ENCODE assay signal across 1 cellular context in the genomic region with DNA sequence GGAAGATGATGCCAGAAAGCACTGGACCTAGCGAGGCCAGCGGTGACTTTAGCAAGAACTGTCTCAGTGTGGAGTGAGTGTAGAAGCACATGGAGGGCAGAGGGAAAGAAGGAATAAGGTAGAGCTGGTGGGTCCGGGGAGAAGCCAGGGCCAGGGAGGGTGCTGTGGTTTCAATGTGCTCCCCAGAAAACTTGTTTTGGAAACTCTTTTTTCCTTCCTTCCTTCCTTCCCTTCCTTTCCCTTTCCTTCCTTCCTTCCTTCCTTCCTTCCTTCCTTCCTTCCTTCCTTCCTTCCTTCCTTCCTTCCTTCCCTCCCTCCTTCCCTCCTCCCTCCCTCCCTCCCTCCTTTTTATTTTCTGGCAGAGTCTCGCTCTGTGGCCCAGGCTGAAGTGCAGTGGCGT.
A peak's percentile ranks its signal among the peaks of the same experiment; 100 is the strongest.
TF ChIP-seq lines count a peak whose summit lies in the region.

No MANE protein-coding gene starts in this region.

TF ChIP-seq in HepG2, 621 proteins besides CTCF, POLR2A, EP300 and RAD21:
- TF ChIP-seq SP1 (IDR thresholded peaks at IDR 0.05), result no peak
- TF ChIP-seq SP1 (CRISPR knock-in tag; IDR thresholded peaks at IDR 0.05), result no peak
- TF ChIP-seq SRSF1 (optimal IDR thresholded peaks at IDR 0.05; ENCODE audit: low read depth, low read length), result no peak
- TF ChIP-seq HNRNPK (IDR thresholded peaks at IDR 0.05; ENCODE audit: low read depth, low read length, poor library complexity, severe bottlenecking), result peak; percentile 66
- TF ChIP-seq, protein P1, sequence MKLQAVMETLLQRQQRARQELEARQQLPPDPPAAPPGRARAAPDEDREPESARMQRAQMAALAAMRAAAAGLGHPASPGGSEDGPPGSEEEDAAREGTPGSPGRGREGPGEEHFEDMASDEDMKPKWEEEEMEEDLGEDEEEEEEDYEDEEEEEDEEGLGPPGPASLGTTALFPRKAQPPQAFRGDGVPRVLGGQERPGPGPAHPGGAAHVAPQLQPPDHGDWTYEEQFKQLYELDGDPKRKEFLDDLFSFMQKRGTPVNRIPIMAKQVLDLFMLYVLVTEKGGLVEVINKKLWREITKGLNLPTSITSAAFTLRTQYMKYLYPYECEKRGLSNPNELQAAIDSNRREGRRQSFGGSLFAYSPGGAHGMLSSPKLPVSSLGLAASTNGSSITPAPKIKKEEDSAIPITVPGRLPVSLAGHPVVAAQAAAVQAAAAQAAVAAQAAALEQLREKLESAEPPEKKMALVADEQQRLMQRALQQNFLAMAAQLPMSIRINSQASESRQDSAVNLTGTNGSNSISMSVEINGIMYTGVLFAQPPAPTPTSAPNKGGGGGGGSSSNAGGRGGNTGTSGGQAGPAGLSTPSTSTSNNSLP (IDR thresholded peaks at IDR 0.05; ENCODE audit: low read depth, low read length), result no peak
